In the genomic region with DNA sequence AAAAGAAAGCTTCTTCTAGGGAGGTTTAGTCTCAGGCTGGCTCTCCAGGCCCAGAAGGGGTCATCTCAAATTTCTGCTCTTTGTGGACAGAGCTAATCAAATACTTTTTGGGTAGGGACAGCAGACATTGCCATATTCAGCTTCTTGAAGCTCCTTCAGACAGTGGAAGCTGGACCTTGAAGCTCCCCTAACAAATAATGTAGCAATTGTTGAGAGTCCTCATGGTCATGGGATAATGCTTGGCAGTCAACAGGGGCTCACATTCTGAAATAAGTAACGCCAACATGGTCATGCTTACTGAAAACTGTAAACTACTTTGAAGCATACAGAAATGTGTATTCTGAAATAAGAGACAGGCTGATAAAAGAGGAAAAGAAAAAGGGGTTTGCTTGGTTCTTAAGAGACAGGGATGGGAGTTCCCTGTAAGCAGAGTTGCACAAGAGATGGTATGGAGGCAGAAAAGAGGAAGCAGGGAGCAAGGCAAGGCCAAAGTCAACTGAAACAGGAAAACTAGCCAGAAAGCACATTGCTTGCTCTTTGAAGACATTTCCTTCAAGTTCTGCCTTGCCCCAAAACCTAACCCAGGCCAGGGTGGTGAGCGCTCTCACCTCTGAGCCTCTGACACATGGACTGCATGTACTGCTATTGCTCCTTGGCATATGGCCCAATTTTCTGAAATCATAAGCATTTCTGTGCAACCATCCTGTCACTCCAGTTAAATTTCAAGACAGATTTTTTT, we compare ENCODE assay signal across 9 cellular contexts. TPM values are rescaled to one million over a fixed set of nuclear protein-coding genes. Genes with fewer than 3 reads are reported as not detected.
A peak's percentile ranks its signal among the peaks of the same experiment; 100 is the strongest.
DNase-seq lines count a peak whose midpoint lies in the region; ATAC-seq and TF ChIP-seq lines count a peak whose summit lies in the region.
"Had no signal": no experiment of that assay in that cellular context is flagged by ENCODE, and none has a peak within 500 bp of the region (broad histone marks: within the 10 kb centered on the region; RNA-seq: fewer than 3 reads in every experiment).

No MANE protein-coding gene starts in this region.

- no peak for ATAC-seq in GM23338
- ATAC-seq: CD8-positive, alpha-beta T cell had no signal

- no peaks in the 10 kb centered on the region for H3F3A ChIP-seq in GM23338 (replicated peaks; ENCODE audit: low read depth)

- H3K27ac ChIP-seq in GM23338 (ENCODE audit: low read depth) (no peak overlapping the region), right atrium auricular region (peak overlapping the region; percentile 59 to 76), hepatocyte (no peak overlapping the region)

- H3K9me3 ChIP-seq in right atrium auricular region (no peaks in the 10 kb centered on the region), hepatocyte (ENCODE audit: low read depth) (no peaks in the 10 kb centered on the region)

- H3K36me3 ChIP-seq in GM23338 (ENCODE audit: insufficient read depth) (no peaks in the 10 kb centered on the region), right atrium auricular region (no peaks in the 10 kb centered on the region), hepatocyte (replicated peaks; ENCODE audit: insufficient read depth, low read depth) (no peaks in the 10 kb centered on the region)

- H3K79me2 ChIP-seq in GM23338 (replicated peaks; ENCODE audit: insufficient read depth), result no peaks in the 10 kb centered on the region
- H3K79me2 ChIP-seq in hepatocyte, result no peaks in the 10 kb centered on the region

- H3K27me3 ChIP-seq in GM23338 (ENCODE audit: insufficient read depth) (no peaks in the 10 kb centered on the region), right atrium auricular region (no peaks in the 10 kb centered on the region), hepatocyte (no peaks in the 10 kb centered on the region)

- H3K36me3 Mint-ChIP-seq in GM23338 (ENCODE audit: low read depth), result peaks cover 4% of the 10 kb centered on the region; the same call in 1 of the 3 replicates

- peaks cover 9% of the 10 kb centered on the region; the same call in 2 of the 3 replicates for H3K9me3 Mint-ChIP-seq in GM23338
- H3K9me3 Mint-ChIP-seq: CD8-positive, alpha-beta T cell had no signal

- H3K4me2 ChIP-seq in GM23338, result no peak overlapping the region
- H3K4me2 ChIP-seq in hepatocyte, result no peak overlapping the region

- no peak overlapping the region for H3K4me3 Mint-ChIP-seq in GM23338
- H3K4me3 Mint-ChIP-seq: CD8-positive, alpha-beta T cell had no signal

- no peaks in the 10 kb centered on the region for H3K27me3 Mint-ChIP-seq in GM23338 (ENCODE audit: insufficient read depth, low read depth, poor library complexity)

- DNase-seq in Ammon's horn (ENCODE audit: low spot score), result peak; percentile 74
- no peak for DNase-seq in GM23338 (ENCODE audit: low spot score)
- DNase-seq in SKM-1 treated with dmso at 0.1 percent for 144 hours (lab: John Stamatoyannopoulos, UW; ENCODE audit: unreplicated experiment), result peak; percentile 99
- DNase-seq in right atrium auricular region (ENCODE audit: low spot score), result peak; percentile 80
- no peak for DNase-seq in NCI-H526 (lab: John Stamatoyannopoulos, UW)
- DNase-seq in cerebellar nuclear complex (lab: John Stamatoyannopoulos, UW), result no peak
- DNase-seq in hepatocyte (ENCODE audit: low spot score), result no peak
- DNase-seq in DMS153 treated with DMSO at 0.1 percent for 48 hours (lab: John Stamatoyannopoulos, UW; ENCODE audit: unreplicated experiment), result no peak
- DNase-seq: CD8-positive, alpha-beta T cell had no signal

- WGBS in hepatocyte (ENCODE audit: low lambda C conversion rate, missing lambda C conversion rate), result 94% methylated on average over 2 of the region's 2 CpGs

- H4K20me1 ChIP-seq in GM23338 (replicated peaks; ENCODE audit: insufficient read depth), result no peaks in the 10 kb centered on the region
- H4K20me1 ChIP-seq in hepatocyte (ENCODE audit: insufficient read depth, poor library complexity, severe bottlenecking), result no peaks in the 10 kb centered on the region

- H3K4me3 ChIP-seq in GM23338 (no peak overlapping the region), right atrium auricular region (no peak overlapping the region), hepatocyte (no peak overlapping the region)

- peak overlapping the region; percentile 23; the same call in 1 of the 2 replicates for H2AFZ ChIP-seq in GM23338
- H2AFZ ChIP-seq in hepatocyte, result no peak overlapping the region

- no peaks in the 10 kb centered on the region for H3K9me2 ChIP-seq in GM23338 (ENCODE audit: insufficient read depth)
- H3K9me2 ChIP-seq in hepatocyte (replicated peaks; ENCODE audit: insufficient read depth), result no peaks in the 10 kb centered on the region

- no peaks in the 10 kb centered on the region for H3K4me1 Mint-ChIP-seq in GM23338

- H3K4me1 ChIP-seq in GM23338 (ENCODE audit: insufficient read depth) (no peaks in the 10 kb centered on the region), right atrium auricular region (peaks cover 0 to 56% of the 10 kb centered on the region in 2 donors), hepatocyte (ENCODE audit: insufficient read depth) (peaks cover 14% of the 10 kb centered on the region)

- H3K27ac Mint-ChIP-seq in GM23338, result no peak overlapping the region
- H3K27ac Mint-ChIP-seq: CD8-positive, alpha-beta T cell had no signal

- TF ChIP-seq CTCF in GM23338 (conservative IDR thresholded peaks at IDR 0.05; ENCODE audit: low read depth in 2 of 2) (no peak), right atrium auricular region (IDR thresholded peaks at IDR 0.05) (no peak), hepatocyte (IDR thresholded peaks at IDR 0.05; ENCODE audit: poor library complexity) (no peak)

TF ChIP-seq in GM23338, 12 proteins besides CTCF, POLR2A, EP300 and RAD21:
- TF ChIP-seq CREB1 (CRISPR knock-in tag; IDR thresholded peaks at IDR 0.05; ENCODE audit: low read depth), result no peak
- TF ChIP-seq NANOG (IDR thresholded peaks at IDR 0.05; ENCODE audit: borderline replicate concordance), result no peak
- TF ChIP-seq, protein P1, sequence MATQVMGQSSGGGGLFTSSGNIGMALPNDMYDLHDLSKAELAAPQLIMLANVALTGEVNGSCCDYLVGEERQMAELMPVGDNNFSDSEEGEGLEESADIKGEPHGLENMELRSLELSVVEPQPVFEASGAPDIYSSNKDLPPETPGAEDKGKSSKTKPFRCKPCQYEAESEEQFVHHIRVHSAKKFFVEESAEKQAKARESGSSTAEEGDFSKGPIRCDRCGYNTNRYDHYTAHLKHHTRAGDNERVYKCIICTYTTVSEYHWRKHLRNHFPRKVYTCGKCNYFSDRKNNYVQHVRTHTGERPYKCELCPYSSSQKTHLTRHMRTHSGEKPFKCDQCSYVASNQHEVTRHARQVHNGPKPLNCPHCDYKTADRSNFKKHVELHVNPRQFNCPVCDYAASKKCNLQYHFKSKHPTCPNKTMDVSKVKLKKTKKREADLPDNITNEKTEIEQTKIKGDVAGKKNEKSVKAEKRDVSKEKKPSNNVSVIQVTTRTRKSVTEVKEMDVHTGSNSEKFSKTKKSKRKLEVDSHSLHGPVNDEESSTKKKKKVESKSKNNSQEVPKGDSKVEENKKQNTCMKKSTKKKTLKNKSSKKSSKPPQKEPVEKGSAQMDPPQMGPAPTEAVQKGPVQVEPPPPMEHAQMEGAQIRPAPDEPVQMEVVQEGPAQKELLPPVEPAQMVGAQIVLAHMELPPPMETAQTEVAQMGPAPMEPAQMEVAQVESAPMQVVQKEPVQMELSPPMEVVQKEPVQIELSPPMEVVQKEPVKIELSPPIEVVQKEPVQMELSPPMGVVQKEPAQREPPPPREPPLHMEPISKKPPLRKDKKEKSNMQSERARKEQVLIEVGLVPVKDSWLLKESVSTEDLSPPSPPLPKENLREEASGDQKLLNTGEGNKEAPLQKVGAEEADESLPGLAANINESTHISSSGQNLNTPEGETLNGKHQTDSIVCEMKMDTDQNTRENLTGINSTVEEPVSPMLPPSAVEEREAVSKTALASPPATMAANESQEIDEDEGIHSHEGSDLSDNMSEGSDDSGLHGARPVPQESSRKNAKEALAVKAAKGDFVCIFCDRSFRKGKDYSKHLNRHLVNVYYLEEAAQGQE (IDR thresholded peaks at IDR 0.05; ENCODE audit: unreplicated experiment), result no peak
- no peak for TF ChIP-seq ZNF114 (CRISPR knock-in tag; IDR thresholded peaks at IDR 0.05)
- TF ChIP-seq POLR2AphosphoS5 (IDR thresholded peaks at IDR 0.05; ENCODE audit: low read depth), result no peak

RNA-seq across cellular contexts. Expression of gene KMT2E, which starts 53.1 kb away (rescaled TPM):
- total RNA-seq in GM23338 (2014; rRNA removed; shearing (Covaris generic)), result 43.2 and 50.2 TPM in 2 replicates
- 55.7 and 70.9 TPM in 2 replicates for polyA plus RNA-seq in GM23338 (2016; fragmentation: Nextera tagmentation; extraction: Ambion mirVana)
- 10 to 100 TPM; 51.4 to 81.3 TPM for total RNA-seq in right atrium auricular region
- total RNA-seq in hepatocyte, result 65.8 and 69.7 TPM in 2 replicates
- 70.8 and 80.7 TPM in 2 replicates for polyA plus RNA-seq in hepatocyte

Comparison
In these comparisons a context has a peak if more than half of its experiments do, and no peak if none do; other contexts are left out.
1. DNase-seq: peak in Ammon's horn (single experiment), SKM-1 treated with dmso at 0.1 percent for 144 hours (single experiment) and right atrium auricular region (single experiment); none in GM23338 (single experiment), NCI-H526 (0 of 2), cerebellar nuclear complex (0 of 2), hepatocyte (single experiment) and DMS153 treated with DMSO at 0.1 percent for 48 hours (single experiment).
2. H3K27ac ChIP-seq: peak in right atrium auricular region (2 of 2); none in GM23338 (single experiment) and hepatocyte (single experiment).